In the genomic region with DNA sequence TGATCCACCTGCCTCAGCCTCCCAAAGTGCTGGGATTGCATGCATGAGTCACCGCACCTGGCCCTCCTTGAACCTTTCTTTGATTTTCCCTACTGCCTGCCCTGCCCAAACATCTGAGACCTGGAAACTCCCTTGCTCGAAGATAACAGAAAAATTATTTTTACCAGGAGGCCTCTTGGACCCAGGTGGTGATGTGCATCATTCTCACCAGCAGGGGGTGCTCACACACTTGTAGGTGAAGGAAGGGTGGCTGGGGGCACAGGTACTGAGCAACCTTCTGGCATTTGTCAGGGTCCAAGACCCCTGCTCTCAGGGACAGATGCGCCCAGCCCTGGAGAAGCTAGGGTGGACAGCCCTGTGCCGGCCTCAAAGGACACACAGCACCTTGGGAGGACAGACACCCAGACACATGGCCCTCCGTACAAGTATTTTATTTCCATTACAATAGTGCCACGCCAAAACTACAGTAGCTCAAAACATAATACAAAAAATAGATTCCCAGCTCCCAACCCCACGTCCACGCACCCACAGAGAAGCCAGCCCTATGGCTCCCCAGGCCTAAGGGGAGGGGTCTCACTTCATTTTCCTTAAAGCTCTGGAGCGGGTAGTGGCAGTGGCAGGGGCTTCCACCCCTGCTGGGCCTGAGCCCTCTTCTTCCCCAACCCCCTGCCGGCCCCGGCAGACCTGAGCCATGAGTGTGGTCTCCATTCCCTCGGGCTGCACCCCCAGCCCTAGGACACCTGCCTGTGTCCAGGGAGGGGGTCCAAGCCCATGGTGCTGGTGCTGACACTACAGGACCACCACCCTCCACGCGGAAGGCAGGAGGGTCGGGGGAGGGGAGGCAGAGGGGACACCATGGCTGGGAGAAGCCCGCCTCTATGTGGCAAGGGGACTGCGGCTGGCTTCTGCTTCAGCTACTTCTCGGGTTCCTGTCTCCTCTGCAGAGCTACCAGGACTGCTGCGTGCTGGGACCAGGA, we compare ENCODE assay signal across 9 cellular contexts. TPM values are rescaled to one million over a fixed set of nuclear protein-coding genes. Genes with fewer than 3 reads are reported as not detected.
DNase-seq lines count a peak whose midpoint lies in the region; ATAC-seq, FAIRE-seq and TF ChIP-seq lines count a peak whose summit lies in the region.
"Had no signal": no experiment of that assay in that cellular context is flagged by ENCODE, and none has a peak within 500 bp of the region (broad histone marks: within the 10 kb centered on the region; RNA-seq: fewer than 3 reads in every experiment).

No MANE protein-coding gene starts in this region.

- peaks cover 0 to 16% (median 3%) of the 10 kb centered on the region in 5 donors for H3K36me3 Mint-ChIP-seq in naive thymus-derived CD4-positive, alpha-beta T cell
- H3K36me3 Mint-ChIP-seq in stimulated activated naive B cell treated with anti-CD40 and anti-IgM and Interleukin-4, amounts not matched to agents 10 μg/mL and 1 μg/mL and 100 μg/mL, for 72 hours, result peaks cover 46 to 51% of the 10 kb centered on the region in 2 donors

- H3K36me3 ChIP-seq in naive thymus-derived CD4-positive, alpha-beta T cell (ENCODE audit: control insufficient read depth in 2 of 3, insufficient read depth in 3 of 3, low read length in 3 of 3), result peaks cover 0 to 47% (median 8%) of the 10 kb centered on the region in 3 experiments

- POLR2A ChIA-PET in naive thymus-derived CD4-positive, alpha-beta T cell (lab: Charles Lee), result no interaction called here

- no peaks in the 10 kb centered on the region for H3K27me3 ChIP-seq in naive thymus-derived CD4-positive, alpha-beta T cell (ENCODE audit: control insufficient read depth in 2 of 2, insufficient read depth in 2 of 2, low read length in 2 of 2)

- FAIRE-seq in RCC 7860 (lab: Jason Lieb, UNC), result no peak

- peak overlapping the region in 8 of 9 donors; percentile 30 to 93 (median 70) for H3K27ac Mint-ChIP-seq in naive thymus-derived CD4-positive, alpha-beta T cell
- peak overlapping the region; percentile 89 for H3K27ac Mint-ChIP-seq in stimulated activated naive B cell treated with anti-CD40 and anti-IgM and Interleukin-4, amounts not matched to agents 10 μg/mL and 1 μg/mL and 100 μg/mL, for 72 hours
- H3K27ac Mint-ChIP-seq: dendritic cell treated with granulocyte-macrophage colony-stimulating factor and Interleukin-4, amounts not matched to agents 40 ng/mL and 50 ng/mL, for 4 days had no signal

- no peak overlapping the region for H3K4me3 ChIP-seq in naive thymus-derived CD4-positive, alpha-beta T cell (ENCODE audit: low read length)

- H3K4me1 Mint-ChIP-seq in naive thymus-derived CD4-positive, alpha-beta T cell, result peaks cover 0 to 8% (median 6%) of the 10 kb centered on the region in 7 donors
- peaks cover 13 to 19% of the 10 kb centered on the region in 2 donors for H3K4me1 Mint-ChIP-seq in stimulated activated naive B cell treated with anti-CD40 and anti-IgM and Interleukin-4, amounts not matched to agents 10 μg/mL and 1 μg/mL and 100 μg/mL, for 72 hours

- no peaks in the 10 kb centered on the region for H3K9me3 Mint-ChIP-seq in naive thymus-derived CD4-positive, alpha-beta T cell
- H3K9me3 Mint-ChIP-seq in stimulated activated naive B cell treated with anti-CD40 and anti-IgM and Interleukin-4, amounts not matched to agents 10 μg/mL and 1 μg/mL and 100 μg/mL, for 72 hours, result no peaks in the 10 kb centered on the region
- H3K9me3 Mint-ChIP-seq: dendritic cell treated with granulocyte-macrophage colony-stimulating factor and Interleukin-4, amounts not matched to agents 40 ng/mL and 50 ng/mL, for 4 days had no signal

- no peak overlapping the region for H3K27ac ChIP-seq in naive thymus-derived CD4-positive, alpha-beta T cell (ENCODE audit: low read depth, low read length)

- intact Hi-C loops in naive thymus-derived CD4-positive, alpha-beta T cell (cut with micrococcal nuclease), result loop anchor here (1.0 kb wide), 2 partner anchors 38 to 151 kb away; no protein-coding TSS in a partner anchor

- H3K9me3 ChIP-seq in naive thymus-derived CD4-positive, alpha-beta T cell (ENCODE audit: control insufficient read depth in 2 of 3, low read length in 3 of 3), result no peaks in the 10 kb centered on the region

- no peaks in the 10 kb centered on the region for H3K4me1 ChIP-seq in naive thymus-derived CD4-positive, alpha-beta T cell (ENCODE audit: control insufficient read depth in 2 of 2, insufficient read depth in 2 of 2, low read length in 2 of 2)

- peak; percentile 78 for TF ChIP-seq CTCF in GM12872 (IDR thresholded peaks at IDR 0.05; ENCODE audit: insufficient read depth, low read depth, low read length)

- CTCF ChIA-PET in naive thymus-derived CD4-positive, alpha-beta T cell (lab: Charles Lee), result interaction anchor here (0.6 to 2.8 kb wide), 6 partner anchors 15 to 279 kb away, joined by 3 to 19 read pairs (median 4); no protein-coding TSS in a partner anchor

- H3K27me3 Mint-ChIP-seq in naive thymus-derived CD4-positive, alpha-beta T cell, result no peaks in the 10 kb centered on the region
- no peaks in the 10 kb centered on the region for H3K27me3 Mint-ChIP-seq in stimulated activated naive B cell treated with anti-CD40 and anti-IgM and Interleukin-4, amounts not matched to agents 10 μg/mL and 1 μg/mL and 100 μg/mL, for 72 hours

- H3K4me3 Mint-ChIP-seq in naive thymus-derived CD4-positive, alpha-beta T cell, result no peak overlapping the region
- H3K4me3 Mint-ChIP-seq in stimulated activated naive B cell treated with anti-CD40 and anti-IgM and Interleukin-4, amounts not matched to agents 10 μg/mL and 1 μg/mL and 100 μg/mL, for 72 hours, result no peak overlapping the region
- H3K4me3 Mint-ChIP-seq: dendritic cell treated with granulocyte-macrophage colony-stimulating factor and Interleukin-4, amounts not matched to agents 40 ng/mL and 50 ng/mL, for 4 days had no signal

- ATAC-seq in naive thymus-derived CD4-positive, alpha-beta T cell, result peak; percentile 82
- ATAC-seq in stimulated activated naive B cell treated with anti-CD40 and anti-IgM and Interleukin-4, amounts not matched to agents 10 μg/mL and 1 μg/mL and 100 μg/mL, for 72 hours (replicated peaks), result peak; percentile 65 to 68
- no peak for ATAC-seq in GM18498 (IDR thresholded peaks at IDR 0.05; ENCODE audit: unreplicated experiment)

- DNase-seq in NAMALWA (ENCODE audit: low spot score) (peak; percentile 78), ecto neural progenitor cell (ENCODE audit: low spot score) (peak; percentile 65), RCC 7860 (ENCODE audit: low spot score) (no peak)
- DNase-seq in activated CD4-positive, alpha-beta T cell treated with anti-CD3 and anti-CD28 coated beads, Interleukin-2, amount 50 U/mL, for 1 hour, result peak; percentile 69
- peak; percentile 37 to 66 (median 60) for DNase-seq in naive thymus-derived CD4-positive, alpha-beta T cell
- peak; percentile 48 for DNase-seq in stimulated activated naive B cell treated with anti-CD40 and anti-IgM and Interleukin-4, amounts not matched to agents 10 μg/mL and 1 μg/mL and 100 μg/mL, for 72 hours

RNA-seq across cellular contexts. Expression of gene EIF4G3, which starts 40.4 kb away (rescaled TPM):
- total RNA-seq in naive thymus-derived CD4-positive, alpha-beta T cell, result 10 to 100 TPM; 15.0 to 46.3 (median 29.1) TPM
- 1 to 10 TPM; 3.3 to 7.8 TPM for polyA plus RNA-seq in naive thymus-derived CD4-positive, alpha-beta T cell
